ENCODE assay signal across 7 cellular contexts in the genomic region with DNA sequence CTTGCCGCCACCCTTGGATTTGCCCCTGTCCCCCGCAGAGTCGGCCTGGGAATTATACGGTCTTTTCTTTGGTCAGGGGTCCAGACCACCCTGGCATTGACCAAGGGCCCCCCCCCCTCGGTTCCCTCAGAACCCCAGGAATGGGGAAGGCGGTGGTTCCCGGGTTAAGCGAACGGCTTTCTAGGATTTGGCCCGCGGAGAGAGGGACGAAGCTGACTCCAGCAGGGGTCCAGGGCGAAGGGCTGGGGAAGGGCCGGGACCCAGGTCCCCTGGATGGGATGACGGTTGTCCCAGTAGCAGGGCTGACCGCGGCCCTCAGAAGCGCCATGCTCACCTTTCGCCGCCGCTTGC. TPM values are rescaled to one million over a fixed set of nuclear protein-coding genes. Genes with fewer than 3 reads are reported as not detected.
DNase-seq lines count a peak whose midpoint lies in the region; ATAC-seq and TF ChIP-seq lines count a peak whose summit lies in the region.

No MANE protein-coding gene starts in this region.

- peak overlapping the region; percentile 89 for H3K9ac ChIP-seq in iPS-20b (ENCODE audit: low read depth, low read length)

- WGBS in stomach, 5 donors, result 0 to 3% (median 0%) methylated on average over 8 to 21 of the region's 21 CpGs

- no peaks in the 10 kb centered on the region for H3K9me3 Mint-ChIP-seq in activated T-helper 1 cell treated with anti-CD3 and anti-CD28 coated beads, Interleukin-12 subunit alpha, Interleukin-12 subunit beta, Interleukin-2, Interleukin-4 antibody, amounts not matched to agents 30 ng/mL and 10 ng/mL and 1 ng/mL, durations not matched to agents 14 hours and 24 hours and 36 hours

- H3K27ac ChIP-seq in iPS-20b (ENCODE audit: low read length) (no peak overlapping the region), stomach (peak overlapping the region; percentile 62 to 89 (median 79))

- no peak for TF ChIP-seq EP300 in stomach (IDR thresholded peaks at IDR 0.05)

- peaks cover 42% of the 10 kb centered on the region for H3K4me1 Mint-ChIP-seq in activated T-helper 1 cell treated with anti-CD3 and anti-CD28 coated beads, Interleukin-12 subunit alpha, Interleukin-12 subunit beta, Interleukin-2, Interleukin-4 antibody, amounts not matched to agents 30 ng/mL and 10 ng/mL and 1 ng/mL, durations not matched to agents 14 hours and 24 hours and 36 hours (ENCODE audit: low read depth)

- no peak for TF ChIP-seq CTCF in stomach (IDR thresholded peaks at IDR 0.05)

- ATAC-seq in HG02943 (IDR thresholded peaks at IDR 0.05; ENCODE audit: low read depth, unreplicated experiment), result peak; percentile 0

- peaks cover 40% of the 10 kb centered on the region for H3K36me3 ChIP-seq in iPS-20b (ENCODE audit: insufficient read depth, low read depth, low read length)
- peaks cover 19 to 54% (median 47%) of the 10 kb centered on the region in 4 donors for H3K36me3 ChIP-seq in stomach

- no peaks in the 10 kb centered on the region for H3K27me3 Mint-ChIP-seq in activated T-helper 1 cell treated with anti-CD3 and anti-CD28 coated beads, Interleukin-12 subunit alpha, Interleukin-12 subunit beta, Interleukin-2, Interleukin-4 antibody, amounts not matched to agents 30 ng/mL and 10 ng/mL and 1 ng/mL, durations not matched to agents 14 hours and 24 hours and 36 hours (ENCODE audit: insufficient read depth)

- H3K4me3 ChIP-seq in iPS-20b (ENCODE audit: low read length), result peak overlapping the region; percentile 89
- peak overlapping the region; percentile 70 to 97 (median 89) for H3K4me3 ChIP-seq in stomach

- no peaks in the 10 kb centered on the region for H3K9me3 ChIP-seq in iPS-20b (ENCODE audit: insufficient read depth, low read depth, low read length)
- no peaks in the 10 kb centered on the region for H3K9me3 ChIP-seq in stomach

- no peak for DNase-seq in activated T-helper 1 cell treated with anti-CD3 and anti-CD28 coated beads, Interleukin-12 subunit alpha, Interleukin-12 subunit beta, Interleukin-2, Interleukin-4 antibody, amounts not matched to agents 30 ng/mL and 10 ng/mL and 1 ng/mL, durations not matched to agents 14 hours and 24 hours and 36 hours (ENCODE audit: low spot score)
- DNase-seq in stomach (no peak), NCI-H2029 treated with DMSO at 0.1 percent for 48 hours (lab: John Stamatoyannopoulos, UW) (no peak)
- DNase-seq in stimulated activated CD4-positive, alpha-beta T cell treated with anti-CD3 and anti-CD28 coated beads, Interleukin-4, amount 100 ng/mL, for 4 hours, result no peak
- no peak for DNase-seq in activated CD8-positive, alpha-beta memory T cell treated with anti-CD3 and anti-CD28 coated beads, Interleukin-2, amount 50 U/mL, for 48 hours

- peak overlapping the region; percentile 89 for H3K4me3 Mint-ChIP-seq in activated T-helper 1 cell treated with anti-CD3 and anti-CD28 coated beads, Interleukin-12 subunit alpha, Interleukin-12 subunit beta, Interleukin-2, Interleukin-4 antibody, amounts not matched to agents 30 ng/mL and 10 ng/mL and 1 ng/mL, durations not matched to agents 14 hours and 24 hours and 36 hours

- TF ChIP-seq POLR2A in stomach (IDR thresholded peaks at IDR 0.05), result no peak

- peaks cover 7% of the 10 kb centered on the region; the same call in 1 of the 2 replicates for H3K27me3 ChIP-seq in iPS-20b (ENCODE audit: insufficient read depth, low read length)
- H3K27me3 ChIP-seq in stomach, result no peaks in the 10 kb centered on the region

- H3K4me1 ChIP-seq in iPS-20b (ENCODE audit: insufficient read depth, low read length) (no peaks in the 10 kb centered on the region), stomach (peaks cover 26 to 36% (median 31%) of the 10 kb centered on the region in 4 donors)

- H3K36me3 Mint-ChIP-seq in activated T-helper 1 cell treated with anti-CD3 and anti-CD28 coated beads, Interleukin-12 subunit alpha, Interleukin-12 subunit beta, Interleukin-2, Interleukin-4 antibody, amounts not matched to agents 30 ng/mL and 10 ng/mL and 1 ng/mL, durations not matched to agents 14 hours and 24 hours and 36 hours (ENCODE audit: low read depth), result peaks cover 24% of the 10 kb centered on the region

- intact Hi-C loops in activated T-helper 1 cell treated with anti-CD3 and anti-CD28 coated beads, Interleukin-12 subunit alpha, Interleukin-12 subunit beta, Interleukin-2, Interleukin-4 antibody, amounts not matched to agents 30 ng/mL and 10 ng/mL and 1 ng/mL, durations not matched to agents 14 hours and 24 hours and 36 hours (cut with micrococcal nuclease), result loop anchor here (5.0 kb wide), 1 partner anchor 1406 kb away; a partner anchor contains a TSS
- intact Hi-C loops in stomach (cut with DNase I; ENCODE audit: low total_unique reads), result loop anchor here (10.0 kb wide), 1 partner anchor 203 kb away; no protein-coding TSS in a partner anchor

- H3K27ac Mint-ChIP-seq in activated T-helper 1 cell treated with anti-CD3 and anti-CD28 coated beads, Interleukin-12 subunit alpha, Interleukin-12 subunit beta, Interleukin-2, Interleukin-4 antibody, amounts not matched to agents 30 ng/mL and 10 ng/mL and 1 ng/mL, durations not matched to agents 14 hours and 24 hours and 36 hours, result peak overlapping the region; percentile 75

RNA-seq across cellular contexts. Expression of a gene that starts 0.3 kb away (rescaled TPM):
- 91.8 and 93.1 TPM in 2 replicates for total RNA-seq in activated T-helper 1 cell treated with anti-CD3 and anti-CD28 coated beads, Interleukin-12 subunit alpha, Interleukin-12 subunit beta, Interleukin-2, Interleukin-4 antibody, amounts not matched to agents 30 ng/mL and 10 ng/mL and 1 ng/mL, durations not matched to agents 14 hours and 24 hours and 36 hours
- 10 to 100 TPM in 4 of 5 donors, 1 to 10 TPM in 1; 3.2 to 13.5 (median 11.7) TPM for total RNA-seq in stomach
- 10 to 100 TPM; 15.0 to 21.0 (median 18.4) TPM for polyA plus RNA-seq in stomach

RNA-seq across cellular contexts. Expression of a gene that starts 0.7 kb away (rescaled TPM):
- 13.4 and 14.5 TPM in 2 replicates for total RNA-seq in activated T-helper 1 cell treated with anti-CD3 and anti-CD28 coated beads, Interleukin-12 subunit alpha, Interleukin-12 subunit beta, Interleukin-2, Interleukin-4 antibody, amounts not matched to agents 30 ng/mL and 10 ng/mL and 1 ng/mL, durations not matched to agents 14 hours and 24 hours and 36 hours
- total RNA-seq in stomach, result 10 to 100 TPM; 14.3 to 39.7 (median 25.0) TPM
- polyA plus RNA-seq in stomach, result 10 to 100 TPM; 10.6 to 14.0 (median 10.7) TPM

RNA-seq across cellular contexts. Expression of a gene that starts 13.8 kb away (rescaled TPM):
- total RNA-seq in activated T-helper 1 cell treated with anti-CD3 and anti-CD28 coated beads, Interleukin-12 subunit alpha, Interleukin-12 subunit beta, Interleukin-2, Interleukin-4 antibody, amounts not matched to agents 30 ng/mL and 10 ng/mL and 1 ng/mL, durations not matched to agents 14 hours and 24 hours and 36 hours, result not detected in 2 replicates
- total RNA-seq in stomach, result not detected
- polyA plus RNA-seq in stomach, result under 1 TPM in 1 of 3 donors, not detected in 2; 0.25 TPM

RNA-seq across cellular contexts. Expression of a gene that starts 25.8 kb away (rescaled TPM):
- total RNA-seq in activated T-helper 1 cell treated with anti-CD3 and anti-CD28 coated beads, Interleukin-12 subunit alpha, Interleukin-12 subunit beta, Interleukin-2, Interleukin-4 antibody, amounts not matched to agents 30 ng/mL and 10 ng/mL and 1 ng/mL, durations not matched to agents 14 hours and 24 hours and 36 hours, result 14.8 and 18.0 TPM in 2 replicates
- total RNA-seq in stomach, result 100 to 1,000 TPM in 1 of 5 donors, 10 to 100 TPM in 4; 12.5 to 122 (median 25.1) TPM
- 10 to 100 TPM; 26.5 to 54.9 (median 33.5) TPM for polyA plus RNA-seq in stomach

RNA-seq across cellular contexts. Expression of a gene that starts 32.4 kb away (rescaled TPM):
- 37.9 and 38.0 TPM in 2 replicates for total RNA-seq in activated T-helper 1 cell treated with anti-CD3 and anti-CD28 coated beads, Interleukin-12 subunit alpha, Interleukin-12 subunit beta, Interleukin-2, Interleukin-4 antibody, amounts not matched to agents 30 ng/mL and 10 ng/mL and 1 ng/mL, durations not matched to agents 14 hours and 24 hours and 36 hours
- total RNA-seq in stomach, result 10 to 100 TPM in 4 of 5 donors, 1 to 10 TPM in 1; 2.9 to 67.4 (median 28.4) TPM
- polyA plus RNA-seq in stomach, result 10 to 100 TPM; 48.1 to 82.9 (median 57.3) TPM
